In the genomic region with DNA sequence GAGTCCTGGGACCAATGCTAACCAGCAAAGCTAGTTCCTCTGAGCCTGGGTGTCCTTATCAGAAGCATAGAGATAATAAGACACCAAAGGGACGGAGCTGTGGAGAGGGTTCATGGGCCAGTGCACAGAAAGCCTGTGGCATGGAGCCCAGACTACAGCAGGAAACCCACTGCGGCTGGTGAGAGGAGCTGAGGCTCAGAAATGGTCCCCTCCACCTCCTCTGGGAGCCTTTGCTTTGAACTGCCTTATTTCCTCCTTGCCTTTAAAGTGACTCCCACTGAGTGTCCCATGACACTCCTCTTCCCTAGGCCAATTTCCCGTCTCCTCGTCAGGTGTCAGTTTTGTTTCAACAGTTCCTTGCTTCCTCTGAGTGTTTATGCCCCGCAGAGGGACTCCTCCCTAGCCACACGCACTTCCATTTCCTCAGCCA, we compare ENCODE assay signal across 12 cellular contexts. TPM values are rescaled to one million over a fixed set of nuclear protein-coding genes. Genes with fewer than 3 reads are reported as not detected.
A peak's percentile ranks its signal among the peaks of the same experiment; 100 is the strongest.
DNase-seq lines count a peak whose midpoint lies in the region; ATAC-seq and TF ChIP-seq lines count a peak whose summit lies in the region.
"Had no signal": no experiment of that assay in that cellular context is flagged by ENCODE, and none has a peak within 500 bp of the region (broad histone marks: within the 10 kb centered on the region; RNA-seq: fewer than 3 reads in every experiment).

No MANE protein-coding gene starts in this region.

- H3K27me3 Mint-ChIP-seq in endothelial cell (ENCODE audit: unreplicated experiment) (peaks cover 11% of the 10 kb centered on the region), osteocyte (ENCODE audit: unreplicated experiment) (peaks cover 21% of the 10 kb centered on the region)

- 36 to 62% methylated on average over 6 of the region's 6 CpGs for WGBS in lung, 2 donors
- 63 to 70% methylated on average over 6 of the region's 6 CpGs for WGBS in tibial nerve, 2 donors

- no peak for TF ChIP-seq CTCF in endothelial cell (IDR thresholded peaks at IDR 0.05; ENCODE audit: unreplicated experiment)
- no peak for TF ChIP-seq CTCF in lung (IDR thresholded peaks at IDR 0.05; ENCODE audit: control extremely low read depth, extremely low read depth)
- TF ChIP-seq CTCF in tibial nerve (IDR thresholded peaks at IDR 0.05): no peak
- no peak for TF ChIP-seq CTCF in osteocyte (IDR thresholded peaks at IDR 0.05)

- H3K27me3 ChIP-seq in lung (ENCODE audit: control insufficient read depth, insufficient read depth) (no peaks in the 10 kb centered on the region), tibial nerve (no peaks in the 10 kb centered on the region)

- no peak for ATAC-seq in lung (ENCODE audit: insufficient read depth, low FRiP score)
- ATAC-seq: T-cell had no signal

- no peaks in the 10 kb centered on the region for H3K9me3 Mint-ChIP-seq in endothelial cell (ENCODE audit: unreplicated experiment)
- H3K9me3 Mint-ChIP-seq in osteocyte (ENCODE audit: unreplicated experiment): peaks cover 10% of the 10 kb centered on the region
- H3K9me3 Mint-ChIP-seq: activated CD4-positive, alpha-beta T cell treated with anti-CD3 and anti-CD28 coated beads, Interleukin-2, amount 10 ng/mL, durations not matched to agents 24 days and 14 days had no signal

- peak in 1 of 2 donors; percentile 41 for TF ChIP-seq EP300 in tibial nerve (IDR thresholded peaks at IDR 0.05)

- TF ChIP-seq POLR2A in tibial nerve (IDR thresholded peaks at IDR 0.05): no peak

- H3K27ac Mint-ChIP-seq in endothelial cell (ENCODE audit: unreplicated experiment): peak overlapping the region; percentile 100
- H3K27ac Mint-ChIP-seq in osteocyte (ENCODE audit: unreplicated experiment): no peak overlapping the region
- H3K27ac Mint-ChIP-seq: activated CD4-positive, alpha-beta T cell treated with anti-CD3 and anti-CD28 coated beads, Interleukin-2, amount 10 ng/mL, durations not matched to agents 24 days and 14 days; T-cell had no signal

- H3K4me3 Mint-ChIP-seq in endothelial cell (ENCODE audit: unreplicated experiment): peak overlapping the region; percentile 53
- no peak overlapping the region for H3K4me3 Mint-ChIP-seq in osteocyte (ENCODE audit: unreplicated experiment)
- H3K4me3 Mint-ChIP-seq: activated CD4-positive, alpha-beta T cell treated with anti-CD3 and anti-CD28 coated beads, Interleukin-2, amount 10 ng/mL, durations not matched to agents 24 days and 14 days; T-cell had no signal

- H3K4me1 ChIP-seq in lung (ENCODE audit: control insufficient read depth in 2 of 2, insufficient read depth in 2 of 2, low read length in 2 of 2) (peaks cover 0 to 37% of the 10 kb centered on the region in 2 donors), tibial nerve (peaks cover 0 to 23% (median 0%) of the 10 kb centered on the region in 4 donors)

- H3K4me1 Mint-ChIP-seq in endothelial cell (ENCODE audit: unreplicated experiment): peaks cover 60% of the 10 kb centered on the region
- H3K4me1 Mint-ChIP-seq in osteocyte (ENCODE audit: unreplicated experiment): no peaks in the 10 kb centered on the region

- H3K9me3 ChIP-seq in lung (ENCODE audit: control insufficient read depth in 2 of 2, insufficient read depth in 1 of 2, low read length in 1 of 2) (peaks cover 0 to 5% of the 10 kb centered on the region in 2 donors), tibial nerve (no peaks in the 10 kb centered on the region)

- no peak overlapping the region for H3K4me3 ChIP-seq in lung
- H3K4me3 ChIP-seq in tibial nerve: no peak overlapping the region

- H3K36me3 ChIP-seq in lung (ENCODE audit: control insufficient read depth in 2 of 2, insufficient read depth in 2 of 2, low read length in 2 of 2): peaks cover 0 to 4% of the 10 kb centered on the region in 2 donors
- H3K36me3 ChIP-seq in tibial nerve: no peaks in the 10 kb centered on the region

- peak overlapping the region; percentile 42 to 90 for H3K27ac ChIP-seq in lung (ENCODE audit: low read depth in 1 of 2, low read length in 1 of 2)
- H3K27ac ChIP-seq in tibial nerve: peak overlapping the region in 3 of 4 donors; percentile 58 to 71 (median 60)

- DNase-seq in NCI-H2029 treated with DMSO at 0.1 percent for 48 hours (lab: John Stamatoyannopoulos, UW) (peak; percentile 56), endothelial cell (ENCODE audit: low spot score) (no peak), lung (ENCODE audit: low spot score) (no peak), tibial nerve (ENCODE audit: low spot score in 2 of 2) (no peak), osteocyte (ENCODE audit: extremely low spot score, unreplicated experiment) (no peak)
- DNase-seq in activated CD4-positive, alpha-beta T cell treated with anti-CD3 and anti-CD28 coated beads, Interleukin-2, amount 50 U/mL, for 48 hours: no peak
- DNase-seq in NK-92 treated with Interleukin-12 subunit alpha and Interleukin-12 subunit beta, amount 100 ng/mL, for 24 hours (lab: John Stamatoyannopoulos, UW): no peak
- DNase-seq: activated CD4-positive, alpha-beta T cell treated with anti-CD3 and anti-CD28 coated beads, Interleukin-2, amount 10 ng/mL, durations not matched to agents 24 days and 14 days; activated effector memory CD4-positive, alpha-beta T cell treated with Interleukin-2 at 50 U/mL for 16 hours; erythroblast; T-cell had no signal

- H3K36me3 Mint-ChIP-seq in endothelial cell (ENCODE audit: low read depth, unreplicated experiment) (peaks cover 13% of the 10 kb centered on the region), osteocyte (ENCODE audit: unreplicated experiment) (no peaks in the 10 kb centered on the region)
- H3K36me3 Mint-ChIP-seq: T-cell had no signal

RNA-seq across cellular contexts. Expression of a gene that starts 9.4 kb away (rescaled TPM):
- total RNA-seq in endothelial cell (ENCODE audit: unreplicated experiment) (3.5 TPM), lung (100 to 1,000 TPM in 1 of 2 donors, 10 to 100 TPM in 1; 45.6 to 244 TPM), tibial nerve (100 to 1,000 TPM in 1 of 4 donors, 10 to 100 TPM in 3; 50.4 to 160 (median 66.3) TPM), osteocyte (0.18 and 0.54 TPM in 2 replicates)
- 10 to 100 TPM; 22.2 to 64.8 TPM for polyA plus RNA-seq in lung
- total RNA-seq: activated CD4-positive, alpha-beta T cell treated with anti-CD3 and anti-CD28 coated beads, Interleukin-2, amount 10 ng/mL, durations not matched to agents 24 days and 14 days; mononuclear cell had no signal

Comparison
In these comparisons a context has a peak if more than half of its experiments do, and no peak if none do; other contexts are left out.
1. RNA of a gene that starts 9.4 kb away (total RNA-seq): 45.6 to 244 TPM in lung and 50.4 to 160 TPM in tibial nerve; 3.5 TPM in endothelial cell (single experiment) and 0.18 to 0.54 TPM in osteocyte; every median in the first group is over 10 times any median in the second.